In the genomic region with DNA sequence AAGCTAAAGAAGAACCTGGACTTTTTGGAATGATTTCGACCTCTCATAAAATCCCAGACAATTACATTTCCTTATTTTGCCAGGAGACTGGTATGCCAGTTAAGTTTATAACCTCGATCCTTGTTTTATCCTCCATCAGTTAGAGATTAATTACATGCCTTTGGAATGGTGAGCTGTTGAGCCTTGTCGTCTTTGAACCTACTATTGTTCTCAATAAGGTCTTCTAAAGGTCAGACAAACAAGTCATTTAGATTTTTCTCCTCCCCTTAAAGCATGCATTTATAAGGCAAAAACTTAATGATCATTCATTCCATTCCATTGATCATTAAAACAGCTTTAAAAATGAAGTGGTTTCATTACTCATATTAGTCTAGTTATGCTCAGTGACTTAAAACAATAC, we compare ENCODE assay signal across 10 cellular contexts.
"Had no signal": no experiment of that assay in that cellular context is flagged by ENCODE, and none has a peak within 500 bp of the region (broad histone marks: within the 10 kb centered on the region; RNA-seq: fewer than 3 reads in every experiment).

No MANE protein-coding gene starts in this region.

- H3K4me3 Mint-ChIP-seq: stimulated activated naive B cell treated with anti-CD40 and anti-IgM and Interleukin-4, amounts not matched to agents 10 μg/mL and 1 μg/mL and 100 μg/mL, for 72 hours had no signal

- H3K36me3 ChIP-seq: gastroesophageal sphincter, ovary, tibial nerve had no signal

- H3K27ac ChIP-seq: gastroesophageal sphincter, ovary, tibial nerve had no signal

- H3K4me1 Mint-ChIP-seq: stimulated activated naive B cell treated with anti-CD40 and anti-IgM and Interleukin-4, amounts not matched to agents 10 μg/mL and 1 μg/mL and 100 μg/mL, for 72 hours had no signal

- DNase-seq: activated CD4-positive, alpha-beta T cell treated with anti-CD3 and anti-CD28 coated beads, Interleukin-2, amount 50 U/mL, for 1 hour; activated effector memory CD4-positive, alpha-beta T cell treated with Interleukin-2 at 50 U/mL for 16 hours; activated T-cell treated with anti-CD3 and anti-CD28 coated beads, Interleukin-2, amount 50 U/mL, for 1 hour; mesendoderm; ovary; retina; stimulated activated CD4-positive, alpha-beta T cell treated with anti-CD3 and anti-CD28 coated beads, Interleukin-2, amount 100 ng/mL, for 48 hours; stimulated activated naive B cell treated with anti-CD40 and anti-IgM and Interleukin-4, amounts not matched to agents 10 μg/mL and 1 μg/mL and 100 μg/mL, for 72 hours had no signal

- H3K9me3 ChIP-seq: gastroesophageal sphincter, ovary had no signal

- H3K27ac Mint-ChIP-seq: stimulated activated naive B cell treated with anti-CD40 and anti-IgM and Interleukin-4, amounts not matched to agents 10 μg/mL and 1 μg/mL and 100 μg/mL, for 72 hours had no signal

- H3K27me3 ChIP-seq: gastroesophageal sphincter, ovary, tibial nerve had no signal

- H3K4me3 ChIP-seq: gastroesophageal sphincter, ovary, tibial nerve had no signal

- H3K36me3 Mint-ChIP-seq: stimulated activated naive B cell treated with anti-CD40 and anti-IgM and Interleukin-4, amounts not matched to agents 10 μg/mL and 1 μg/mL and 100 μg/mL, for 72 hours had no signal

- ATAC-seq: gastroesophageal sphincter; stimulated activated naive B cell treated with anti-CD40 and anti-IgM and Interleukin-4, amounts not matched to agents 10 μg/mL and 1 μg/mL and 100 μg/mL, for 72 hours had no signal
